Comparison of ENCODE assay signal across 9 cellular contexts in genomic region chr15:75178171-75178937, GRCh38. TPM values are rescaled to one million over a fixed set of nuclear protein-coding genes. Genes with fewer than 3 reads are reported as not detected.
DNase-seq lines count a peak whose midpoint lies in the region; ATAC-seq and TF ChIP-seq lines count a peak whose summit lies in the region.
"Had no signal": no experiment of that assay in that cellular context is flagged by ENCODE, and none has a peak within 500 bp of the region (broad histone marks: within the 10 kb centered on the region; RNA-seq: fewer than 3 reads in every experiment).

No MANE protein-coding gene starts in this region.

- H3K4me3 Mint-ChIP-seq in activated naive CD4-positive, alpha-beta T cell treated with anti-CD3 and anti-CD28 coated beads, Interleukin-2, amount 10 ng/mL, durations not matched to agents 7 days and 5 days = no peak overlapping the region
- H3K4me3 Mint-ChIP-seq in dendritic cell treated with granulocyte-macrophage colony-stimulating factor and Interleukin-4, amounts not matched to agents 40 ng/mL and 50 ng/mL, for 4 days = peak overlapping the region; percentile 53

- peak; percentile 34 for DNase-seq in activated naive CD4-positive, alpha-beta T cell treated with anti-CD3 and anti-CD28 coated beads, Interleukin-2, amount 10 ng/mL, durations not matched to agents 7 days and 5 days
- no peak for DNase-seq in activated naive CD4-positive, alpha-beta T cell treated with anti-CD3 and anti-CD28 coated beads, Interleukin-2, amount 50 U/mL, for 72 hours (ENCODE audit: low spot score in 2 of 2)
- peak; percentile 3 for DNase-seq in midbrain (lab: John Stamatoyannopoulos, UW)
- DNase-seq in upper lobe of right lung = peak; percentile 84
- no peak for DNase-seq in putamen (ENCODE audit: low spot score)
- no peak for DNase-seq in NCI-H1092 treated with DMSO at 0.1 percent for 48 hours (lab: John Stamatoyannopoulos, UW)

- no peaks in the 10 kb centered on the region for H3K9me3 ChIP-seq in upper lobe of right lung

- ATAC-seq in activated naive CD4-positive, alpha-beta T cell treated with anti-CD3 and anti-CD28 coated beads, Interleukin-2, amount 50 U/mL, for 72 hours = no peak
- peak; percentile 59 for ATAC-seq in upper lobe of right lung
- ATAC-seq in GM18907 (IDR thresholded peaks at IDR 0.05; ENCODE audit: unreplicated experiment) = no peak

- H3K36me3 Mint-ChIP-seq in activated naive CD4-positive, alpha-beta T cell treated with anti-CD3 and anti-CD28 coated beads, Interleukin-2, amount 10 ng/mL, durations not matched to agents 7 days and 5 days = no peaks in the 10 kb centered on the region
- no peaks in the 10 kb centered on the region for H3K36me3 Mint-ChIP-seq in activated naive CD4-positive, alpha-beta T cell treated with anti-CD3 and anti-CD28 coated beads, Interleukin-2, amount 50 U/mL, for 72 hours
- no peaks in the 10 kb centered on the region for H3K36me3 Mint-ChIP-seq in dendritic cell treated with granulocyte-macrophage colony-stimulating factor and Interleukin-4, amounts not matched to agents 40 ng/mL and 50 ng/mL, for 4 days (ENCODE audit: low read depth)
- H3K36me3 Mint-ChIP-seq: CD4-positive, CD25-positive, alpha-beta regulatory T cell had no signal

- H3K27ac ChIP-seq in upper lobe of right lung = peak overlapping the region; percentile 55

- H3K4me1 Mint-ChIP-seq in activated naive CD4-positive, alpha-beta T cell treated with anti-CD3 and anti-CD28 coated beads, Interleukin-2, amount 10 ng/mL, durations not matched to agents 7 days and 5 days = peaks cover 18% of the 10 kb centered on the region
- peaks cover 60% of the 10 kb centered on the region for H3K4me1 Mint-ChIP-seq in dendritic cell treated with granulocyte-macrophage colony-stimulating factor and Interleukin-4, amounts not matched to agents 40 ng/mL and 50 ng/mL, for 4 days (ENCODE audit: low read depth)

- CTCF ChIA-PET in activated naive CD4-positive, alpha-beta T cell treated with anti-CD3 and anti-CD28 coated beads, Interleukin-2, amount 10 ng/mL, durations not matched to agents 7 days and 5 days (lab: Charles Lee) = interaction anchor here (0.5 kb wide), 1 partner anchor 50 kb away, joined by 3 read pairs; no protein-coding TSS in a partner anchor

- H3K9me3 Mint-ChIP-seq in activated naive CD4-positive, alpha-beta T cell treated with anti-CD3 and anti-CD28 coated beads, Interleukin-2, amount 10 ng/mL, durations not matched to agents 7 days and 5 days = no peaks in the 10 kb centered on the region
- no peaks in the 10 kb centered on the region for H3K9me3 Mint-ChIP-seq in activated naive CD4-positive, alpha-beta T cell treated with anti-CD3 and anti-CD28 coated beads, Interleukin-2, amount 50 U/mL, for 72 hours
- no peaks in the 10 kb centered on the region for H3K9me3 Mint-ChIP-seq in dendritic cell treated with granulocyte-macrophage colony-stimulating factor and Interleukin-4, amounts not matched to agents 40 ng/mL and 50 ng/mL, for 4 days
- H3K9me3 Mint-ChIP-seq: CD4-positive, CD25-positive, alpha-beta regulatory T cell had no signal

- H3K36me3 ChIP-seq in upper lobe of right lung = no peaks in the 10 kb centered on the region

- peaks cover 54% of the 10 kb centered on the region for H3K4me1 ChIP-seq in upper lobe of right lung

- peak overlapping the region; percentile 20 for H3K4me3 ChIP-seq in upper lobe of right lung

- no peak for TF ChIP-seq CTCF in upper lobe of right lung (IDR thresholded peaks at IDR 0.05)

- no peak overlapping the region for H3K27ac Mint-ChIP-seq in activated naive CD4-positive, alpha-beta T cell treated with anti-CD3 and anti-CD28 coated beads, Interleukin-2, amount 10 ng/mL, durations not matched to agents 7 days and 5 days
- no peak overlapping the region for H3K27ac Mint-ChIP-seq in activated naive CD4-positive, alpha-beta T cell treated with anti-CD3 and anti-CD28 coated beads, Interleukin-2, amount 50 U/mL, for 72 hours
- peak overlapping the region; percentile 66 for H3K27ac Mint-ChIP-seq in dendritic cell treated with granulocyte-macrophage colony-stimulating factor and Interleukin-4, amounts not matched to agents 40 ng/mL and 50 ng/mL, for 4 days
- H3K27ac Mint-ChIP-seq: CD4-positive, CD25-positive, alpha-beta regulatory T cell had no signal

- H3K27me3 ChIP-seq in upper lobe of right lung = no peaks in the 10 kb centered on the region

- peaks cover 79% of the 10 kb centered on the region for H3K27me3 Mint-ChIP-seq in activated naive CD4-positive, alpha-beta T cell treated with anti-CD3 and anti-CD28 coated beads, Interleukin-2, amount 10 ng/mL, durations not matched to agents 7 days and 5 days
- peaks cover 47% of the 10 kb centered on the region for H3K27me3 Mint-ChIP-seq in dendritic cell treated with granulocyte-macrophage colony-stimulating factor and Interleukin-4, amounts not matched to agents 40 ng/mL and 50 ng/mL, for 4 days

- intact Hi-C loops in dendritic cell treated with granulocyte-macrophage colony-stimulating factor and Interleukin-4, amounts not matched to agents 40 ng/mL and 50 ng/mL, for 4 days (cut with micrococcal nuclease) = no loop called here
- intact Hi-C loops in upper lobe of right lung (cut with DNase I) = no loop called here

RNA-seq across cellular contexts. Expression of gene C15orf39, which starts 23.3 kb away (rescaled TPM):
- total RNA-seq in activated naive CD4-positive, alpha-beta T cell treated with anti-CD3 and anti-CD28 coated beads, Interleukin-2, amount 50 U/mL, for 72 hours = 10 to 100 TPM; 17.5 to 22.8 TPM
- 33.3 TPM for total RNA-seq in upper lobe of right lung

Comparison
In these comparisons a context has a peak if more than half of its experiments do, and no peak if none do; other contexts are left out.
1. DNase-seq: peak in activated naive CD4-positive, alpha-beta T cell treated with anti-CD3 and anti-CD28 coated beads, Interleukin-2, amount 10 ng/mL, durations not matched to agents 7 days and 5 days (single experiment), midbrain (single experiment) and upper lobe of right lung (single experiment); none in activated naive CD4-positive, alpha-beta T cell treated with anti-CD3 and anti-CD28 coated beads, Interleukin-2, amount 50 U/mL, for 72 hours (0 of 2), putamen (single experiment) and NCI-H1092 treated with DMSO at 0.1 percent for 48 hours (single experiment).